In the genomic region with DNA sequence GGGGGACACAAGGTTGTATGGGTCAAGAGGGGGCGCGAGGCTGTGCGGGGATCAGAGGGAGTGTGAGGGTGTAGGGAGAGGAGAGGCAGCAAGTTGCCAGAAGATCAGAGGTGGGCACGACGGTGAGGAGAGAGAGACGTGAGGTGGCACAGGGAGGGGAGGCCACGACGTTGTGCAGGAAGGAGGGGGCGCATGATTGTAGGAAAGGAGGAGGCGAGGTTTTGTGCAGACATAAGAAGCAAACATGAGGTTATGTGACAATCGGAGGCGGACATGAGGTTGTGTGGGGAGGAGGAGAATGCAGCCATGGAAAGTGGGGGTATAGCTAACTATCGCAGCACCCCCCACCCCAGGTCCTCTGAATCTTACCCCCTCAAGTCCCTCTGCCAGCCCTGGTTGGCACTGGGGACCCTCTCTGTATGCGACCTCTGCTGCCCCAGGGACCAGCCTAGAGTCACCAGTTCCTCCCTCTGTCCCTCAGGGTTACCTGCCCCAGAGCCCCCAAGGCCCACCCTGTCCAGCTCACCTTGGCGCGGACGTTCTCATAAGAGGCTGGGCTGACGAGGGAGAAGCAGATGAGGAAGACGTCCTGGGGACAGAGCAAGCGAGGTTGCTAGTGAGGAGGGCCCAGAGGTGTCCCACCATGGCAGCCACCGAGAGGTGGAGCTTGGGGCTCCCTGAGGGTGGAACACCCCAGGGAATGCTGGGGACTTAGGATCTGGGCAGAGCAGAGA, we compare ENCODE assay signal across 1 cellular context.
TF ChIP-seq lines count a peak whose summit lies in the region.

No MANE protein-coding gene starts in this region.

TF ChIP-seq in H1, 55 proteins besides CTCF, POLR2A, EP300 and RAD21:
- TF ChIP-seq CREB1 (IDR thresholded peaks at IDR 0.05) (no peak), BRCA1 (IDR thresholded peaks at IDR 0.05; ENCODE audit: low read depth, low read length) (no peak), CEBPB (IDR thresholded peaks at IDR 0.05; ENCODE audit: low read depth, low read length) (no peak), JUN (IDR thresholded peaks at IDR 0.05; ENCODE audit: low read depth, low read length) (no peak), SIN3A (conservative IDR thresholded peaks at IDR 0.05 in 1 of 2, IDR thresholded peaks at IDR 0.05 in 1 of 2; ENCODE audit: low read depth in 1 of 2, low read length in 2 of 2) (no peak), KDM5A (IDR thresholded peaks at IDR 0.05; ENCODE audit: low read length) (no peak), SP2 (IDR thresholded peaks at IDR 0.05; ENCODE audit: low read length) (no peak), RFX5 (IDR thresholded peaks at IDR 0.05; ENCODE audit: borderline replicate concordance, low read depth, low read length) (no peak), POU5F1 (IDR thresholded peaks at IDR 0.05; ENCODE audit: low read depth, low read length) (no peak), SIX5 (IDR thresholded peaks at IDR 0.05; ENCODE audit: low read depth, low read length) (no peak)
TF ChIP-seq in H1: peak in this region for 0.
